ENCODE assay signal across 21 cellular contexts in the genomic region with DNA sequence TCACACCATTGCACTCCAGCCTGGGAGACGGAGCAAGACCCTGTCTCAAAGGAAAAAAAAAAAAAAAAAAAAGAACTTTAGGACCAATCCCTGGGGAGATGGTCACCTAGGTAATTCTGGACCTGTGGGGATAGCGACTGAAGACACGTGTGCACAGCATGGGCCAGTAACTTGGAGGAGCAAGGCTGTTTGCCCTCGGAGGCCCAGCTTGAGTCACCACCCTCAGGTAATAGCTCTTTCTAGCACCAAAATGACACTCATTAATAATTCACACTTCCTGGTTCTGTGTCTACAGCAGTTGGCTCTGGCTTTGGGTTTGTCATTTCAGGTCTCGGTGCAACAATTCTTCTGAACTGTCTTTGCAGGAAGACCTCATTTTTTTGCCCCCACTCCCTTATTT. TPM values are rescaled to one million over a fixed set of nuclear protein-coding genes. Genes with fewer than 3 reads are reported as not detected.
DNase-seq lines count a peak whose midpoint lies in the region; ATAC-seq, FAIRE-seq and TF ChIP-seq lines count a peak whose summit lies in the region.
"Had no signal": no experiment of that assay in that cellular context is flagged by ENCODE, and none has a peak within 500 bp of the region (broad histone marks: within the 10 kb centered on the region; RNA-seq: fewer than 3 reads in every experiment).

No MANE protein-coding gene starts in this region.

- no peaks in the 10 kb centered on the region for H4K20me1 ChIP-seq in hepatocyte (ENCODE audit: insufficient read depth, poor library complexity, severe bottlenecking)

- H3K9me3 ChIP-seq in hepatocyte (ENCODE audit: low read depth) = no peaks in the 10 kb centered on the region
- H3K9me3 ChIP-seq: esophagus muscularis mucosa, right lobe of liver, thoracic aorta had no signal

- WGBS in hepatocyte (ENCODE audit: low lambda C conversion rate, missing lambda C conversion rate) = 82% methylated on average over 5 of the region's 5 CpGs

- H3K27me3 ChIP-seq in hepatocyte = no peaks in the 10 kb centered on the region
- H3K27me3 ChIP-seq: esophagus muscularis mucosa, right lobe of liver had no signal

- H3K36me3 ChIP-seq in hepatocyte (replicated peaks; ENCODE audit: insufficient read depth, low read depth) = no peaks in the 10 kb centered on the region
- H3K36me3 ChIP-seq: esophagus muscularis mucosa, right lobe of liver, thoracic aorta had no signal

- FAIRE-seq in GM19239 (lab: Jason Lieb, UNC) = no peak
- FAIRE-seq: TTC549 had no signal

- peak overlapping the region; percentile 88 for H3K27ac ChIP-seq in hepatocyte
- H3K27ac ChIP-seq: esophagus muscularis mucosa, thoracic aorta had no signal

- no peaks in the 10 kb centered on the region for H3K9me2 ChIP-seq in hepatocyte (replicated peaks; ENCODE audit: insufficient read depth)

- no peak for ATAC-seq in GM18502 (IDR thresholded peaks at IDR 0.05; ENCODE audit: poor library complexity, unreplicated experiment)
- ATAC-seq: HepG2; stimulated activated naive B cell treated with anti-CD40 and anti-IgM and Interleukin-4, amounts not matched to agents 10 μg/mL and 1 μg/mL and 100 μg/mL, for 72 hours had no signal

- peaks cover 5% of the 10 kb centered on the region for H3K79me2 ChIP-seq in hepatocyte

- no peak overlapping the region for H2AFZ ChIP-seq in hepatocyte

- peak; percentile 40 for DNase-seq in activated CD8-positive, alpha-beta memory T cell treated with anti-CD3 and anti-CD28 coated beads for 24 hours
- DNase-seq in activated CD8-positive, alpha-beta memory T cell treated with anti-CD3 and anti-CD28 coated beads, Interleukin-2, amount 50 U/mL, for 4 hours = no peak
- DNase-seq in NCI-H2081 (lab: John Stamatoyannopoulos, UW) = peak; percentile 16 to 40
- peak; percentile 72 for DNase-seq in hepatocyte (ENCODE audit: low spot score)
- peak; percentile 5 for DNase-seq in stimulated activated CD8-positive, alpha-beta memory T cell treated with anti-CD3 and anti-CD28 coated beads, Interleukin-4, amount 100 ng/mL, for 48 hours
- DNase-seq in GM19239 (ENCODE audit: insufficient read length, low spot score) = no peak
- no peak for DNase-seq in GM13977 (ENCODE audit: low spot score)
- DNase-seq: activated CD4-positive, alpha-beta T cell treated with anti-CD3 and anti-CD28 coated beads, Interleukin-2, amount 10 ng/mL, durations not matched to agents 24 days and 14 days; amygdala; CD4-positive, CD25-positive, alpha-beta regulatory T cell; central memory CD4-positive, alpha-beta T cell; NCI-H187; NCI-H446; nucleus accumbens; right lobe of liver; stimulated activated naive B cell treated with anti-CD40 and anti-IgM and Interleukin-4, amounts not matched to agents 10 μg/mL and 1 μg/mL and 100 μg/mL, for 72 hours had no signal

- no peak overlapping the region for H3K4me3 ChIP-seq in hepatocyte
- H3K4me3 ChIP-seq: esophagus muscularis mucosa, right lobe of liver, thoracic aorta had no signal

- no peak for TF ChIP-seq CTCF in hepatocyte (IDR thresholded peaks at IDR 0.05; ENCODE audit: poor library complexity)
- TF ChIP-seq CTCF in GM13977 (IDR thresholded peaks at IDR 0.05; ENCODE audit: extremely low read depth, insufficient read depth, missing control alignments) = no peak

- H3K4me1 ChIP-seq in hepatocyte (ENCODE audit: insufficient read depth) = peaks cover 8% of the 10 kb centered on the region

- no peak overlapping the region for H3K4me2 ChIP-seq in hepatocyte

- in situ Hi-C loops in GM13977 (cut with MboI; ENCODE audit: low pct_unique_long_range_greater_than_20kb, low sequenced_read_pairs, unreplicated experiment) = no loop called here

RNA-seq across cellular contexts. Expression of gene ATP11A, which starts 4.0 kb away (rescaled TPM):
- 21.9 and 30.8 TPM in 2 replicates for total RNA-seq in hepatocyte
- 28.7 and 38.2 TPM in 2 replicates for polyA plus RNA-seq in hepatocyte

Comparison
In these comparisons a context has a peak if more than half of its experiments do, and no peak if none do; other contexts are left out.
1. DNase-seq: peak in activated CD8-positive, alpha-beta memory T cell treated with anti-CD3 and anti-CD28 coated beads for 24 hours (single experiment), NCI-H2081 (2 of 2), hepatocyte (single experiment) and stimulated activated CD8-positive, alpha-beta memory T cell treated with anti-CD3 and anti-CD28 coated beads, Interleukin-4, amount 100 ng/mL, for 48 hours (single experiment); none in activated CD8-positive, alpha-beta memory T cell treated with anti-CD3 and anti-CD28 coated beads, Interleukin-2, amount 50 U/mL, for 4 hours (single experiment), GM19239 (single experiment) and GM13977 (single experiment).